In genomic region chr11:16099501-16099900, GRCh38 we compare ENCODE assay signal across 29 cellular contexts.
DNase-seq lines count a peak whose midpoint lies in the region; ATAC-seq and TF ChIP-seq lines count a peak whose summit lies in the region.
"Had no signal": no experiment of that assay in that cellular context is flagged by ENCODE, and none has a peak within 500 bp of the region (broad histone marks: within the 10 kb centered on the region; RNA-seq: fewer than 3 reads in every experiment).

No MANE protein-coding gene starts in this region.

- ATAC-seq in natural killer cell, result no peak
- ATAC-seq in HG03108 (IDR thresholded peaks at IDR 0.05; ENCODE audit: unreplicated experiment), result no peak
- ATAC-seq: GM23338; lower lobe of right lung; stimulated activated naive CD8-positive, alpha-beta T cell treated with anti-CD3 and anti-CD28 coated beads, Interleukin-15, amount 100 ng/mL, for 72 hours had no signal

- H3K4me1 Mint-ChIP-seq in natural killer cell, result no peaks in the 10 kb centered on the region
- H3K4me1 Mint-ChIP-seq: activated CD4-positive, alpha-beta T cell treated with anti-CD3 and anti-CD28 coated beads, Interleukin-2, amount 10 ng/mL, durations not matched to agents 24 days and 14 days; activated naive CD4-positive, alpha-beta T cell treated with anti-CD3 and anti-CD28 coated beads, Interleukin-2, amount 50 U/mL, for 24 hours; stimulated activated naive CD8-positive, alpha-beta T cell treated with anti-CD3 and anti-CD28 coated beads, Interleukin-15, amount 100 ng/mL, for 72 hours had no signal

- H3K4me3 Mint-ChIP-seq in natural killer cell, result no peak overlapping the region
- H3K4me3 Mint-ChIP-seq: activated CD4-positive, alpha-beta T cell treated with anti-CD3 and anti-CD28 coated beads, Interleukin-2, amount 10 ng/mL, durations not matched to agents 24 days and 14 days; activated naive CD4-positive, alpha-beta T cell treated with anti-CD3 and anti-CD28 coated beads, Interleukin-2, amount 50 U/mL, for 24 hours; GM23338; IgD-negative memory B cell; stimulated activated naive CD8-positive, alpha-beta T cell treated with anti-CD3 and anti-CD28 coated beads, Interleukin-15, amount 100 ng/mL, for 72 hours had no signal

- no peaks in the 10 kb centered on the region for H3K36me3 Mint-ChIP-seq in natural killer cell
- H3K36me3 Mint-ChIP-seq: activated naive CD4-positive, alpha-beta T cell treated with anti-CD3 and anti-CD28 coated beads, Interleukin-2, amount 50 U/mL, for 24 hours; IgD-negative memory B cell had no signal

- H3K27ac Mint-ChIP-seq in natural killer cell, result no peak overlapping the region
- H3K27ac Mint-ChIP-seq: activated CD4-positive, alpha-beta T cell treated with anti-CD3 and anti-CD28 coated beads, Interleukin-2, amount 10 ng/mL, durations not matched to agents 24 days and 14 days; activated naive CD4-positive, alpha-beta T cell treated with anti-CD3 and anti-CD28 coated beads, Interleukin-2, amount 50 U/mL, for 24 hours; GM23338; IgD-negative memory B cell had no signal

- no peaks in the 10 kb centered on the region for H3K9me3 ChIP-seq in smooth muscle cell (replicated peaks; ENCODE audit: low read depth)
- H3K9me3 ChIP-seq: BE2C, lower lobe of right lung, MG63, SK-N-SH had no signal

- H3F3A ChIP-seq in smooth muscle cell (ENCODE audit: low read depth), result no peaks in the 10 kb centered on the region

- H2AFZ ChIP-seq in smooth muscle cell (ENCODE audit: low read depth), result no peak overlapping the region
- H2AFZ ChIP-seq: GM23338 had no signal

- H3K9ac ChIP-seq in smooth muscle cell (ENCODE audit: low read depth), result no peak overlapping the region
- H3K9ac ChIP-seq: SK-N-SH had no signal

- no peaks in the 10 kb centered on the region for H3K36me3 ChIP-seq in smooth muscle cell (ENCODE audit: low read depth)
- H3K36me3 ChIP-seq: ascending aorta, BE2C, lower lobe of right lung, MG63, tibial nerve had no signal

- intact Hi-C loops in natural killer cell (cut with micrococcal nuclease), result no loop called here

- TF ChIP-seq CTCF in smooth muscle cell (IDR thresholded peaks at IDR 0.05; ENCODE audit: borderline replicate concordance, insufficient read depth, poor library complexity, severe bottlenecking), result no peak
- TF ChIP-seq CTCF in natural killer cell (IDR thresholded peaks at IDR 0.05), result no peak

- DNase-seq in NCI-H1105 treated with DMSO at 0.1 percent for 48 hours (lab: John Stamatoyannopoulos, UW) (peak; percentile 44), NCI-H1105 (lab: John Stamatoyannopoulos, UW) (no peak), NCI-H748 treated with DMSO at 0.1 percent for 48 hours (lab: John Stamatoyannopoulos, UW) (peak; percentile 43), fibroblast of peridontal ligament (ENCODE audit: extremely low read depth) (peak; percentile 58), smooth muscle cell (lab: John Stamatoyannopoulos, UW; ENCODE audit: unreplicated experiment) (no peak), natural killer cell (no peak), SIG-M5 treated with dmso at 0.1 percent for 504 hours (lab: John Stamatoyannopoulos, UW; ENCODE audit: unreplicated experiment) (no peak)
- DNase-seq: 8988T; activated CD4-positive, alpha-beta T cell treated with anti-CD3 and anti-CD28 coated beads, Interleukin-2, amount 10 ng/mL, durations not matched to agents 24 days and 14 days; BE2C; cerebellar nuclear complex; foreskin melanocyte; hypothalamus; islet precursor cell; lower lobe of right lung; MG63; NCI-H1436; NK-92 treated with Interleukin-12 subunit alpha and Interleukin-12 subunit beta, amount 100 ng/mL, for 24 hours; SK-N-SH; stimulated activated CD4-positive, alpha-beta T cell treated with anti-CD3 and anti-CD28 coated beads, Interleukin-12 subunit alpha, Interleukin-12 subunit beta, amount 100 ng/mL, for 4 hours; stimulated activated CD4-positive, alpha-beta T cell treated with anti-CD3 and anti-CD28 coated beads, Interleukin-4, amount 100 ng/mL, for 4 hours; stimulated activated naive CD8-positive, alpha-beta T cell treated with anti-CD3 and anti-CD28 coated beads, Interleukin-15, amount 100 ng/mL, for 72 hours had no signal

- H3K4me3 ChIP-seq in smooth muscle cell, result no peak overlapping the region
- H3K4me3 ChIP-seq: ascending aorta, GM23338, lower lobe of right lung, MG63, tibial nerve had no signal

- H3K27ac ChIP-seq in smooth muscle cell (ENCODE audit: low read depth), result no peak overlapping the region
- H3K27ac ChIP-seq: ascending aorta, lower lobe of right lung, tibial nerve, VCaP had no signal

- H4K20me1 ChIP-seq in smooth muscle cell (ENCODE audit: low read depth), result no peaks in the 10 kb centered on the region

- H3K9me3 Mint-ChIP-seq in natural killer cell, result peaks cover 3 to 4% of the 10 kb centered on the region in 2 donors
- H3K9me3 Mint-ChIP-seq: activated CD4-positive, alpha-beta T cell treated with anti-CD3 and anti-CD28 coated beads, Interleukin-2, amount 10 ng/mL, durations not matched to agents 24 days and 14 days; activated naive CD4-positive, alpha-beta T cell treated with anti-CD3 and anti-CD28 coated beads, Interleukin-2, amount 50 U/mL, for 24 hours; GM23338 had no signal

- H3K4me2 ChIP-seq in smooth muscle cell, result peak overlapping the region; percentile 23
- H3K4me2 ChIP-seq: GM23338, SK-N-SH had no signal

- H3K27me3 ChIP-seq in smooth muscle cell (ENCODE audit: low read depth), result no peaks in the 10 kb centered on the region
- H3K27me3 ChIP-seq: ascending aorta, BE2C, MG63, tibial nerve had no signal

- H3K4me1 ChIP-seq in smooth muscle cell (ENCODE audit: low read depth), result peaks cover 18% of the 10 kb centered on the region
- H3K4me1 ChIP-seq: ascending aorta, BE2C, lower lobe of right lung had no signal

- no peaks in the 10 kb centered on the region for H3K79me2 ChIP-seq in smooth muscle cell (ENCODE audit: low read depth)

- H3K27me3 Mint-ChIP-seq in natural killer cell (ENCODE audit: low read depth in 2 of 2), result no peaks in the 10 kb centered on the region
- H3K27me3 Mint-ChIP-seq: activated CD4-positive, alpha-beta T cell treated with anti-CD3 and anti-CD28 coated beads, Interleukin-2, amount 10 ng/mL, durations not matched to agents 24 days and 14 days; activated naive CD4-positive, alpha-beta T cell treated with anti-CD3 and anti-CD28 coated beads, Interleukin-2, amount 50 U/mL, for 24 hours; IgD-negative memory B cell; stimulated activated naive CD8-positive, alpha-beta T cell treated with anti-CD3 and anti-CD28 coated beads, Interleukin-15, amount 100 ng/mL, for 72 hours had no signal

Comparison
In these comparisons a context has a peak if more than half of its experiments do, and no peak if none do; other contexts are left out.
1. DNase-seq: peak in NCI-H1105 treated with DMSO at 0.1 percent for 48 hours (single experiment), NCI-H748 treated with DMSO at 0.1 percent for 48 hours (single experiment) and fibroblast of peridontal ligament (single experiment); none in NCI-H1105 (single experiment), smooth muscle cell (single experiment), natural killer cell (single experiment) and SIG-M5 treated with dmso at 0.1 percent for 504 hours (single experiment).